ENCODE assay signal across 2 cellular contexts in genomic region chr10:44177610-44178009, GRCh38.
TF ChIP-seq lines count a peak whose summit lies in the region.

No MANE protein-coding gene starts in this region.

TF ChIP-seq in HepG2, 621 proteins besides CTCF, POLR2A, EP300 and RAD21:
- TF ChIP-seq ATF7-NPFF (CRISPR knock-in tag; IDR thresholded peaks at IDR 0.05; ENCODE audit: low read depth), result no peak
- TF ChIP-seq MAFK (conservative IDR thresholded peaks at IDR 0.05 in 1 of 2, IDR thresholded peaks at IDR 0.05 in 1 of 2; ENCODE audit: low read length in 2 of 2), result peak; percentile 6 to 49; a peak in 1 of 4 replicates

TF ChIP-seq in IMR-90, 13 proteins besides CTCF, POLR2A, EP300 and RAD21:
- TF ChIP-seq MXI1 (IDR thresholded peaks at IDR 0.05; ENCODE audit: borderline replicate concordance, low read depth, low read length) (no peak), MAFK (IDR thresholded peaks at IDR 0.05; ENCODE audit: low read depth, low read length) (peak; percentile 4; the same call in 1 of the 2 replicates)
